Comparison of ENCODE assay signal across 1 cellular context in genomic region chr5:76715734-76716455, GRCh38.
A peak's percentile ranks its signal among the peaks of the same experiment; 100 is the strongest.
TF ChIP-seq lines count a peak whose summit lies in the region.

F2R (plus strand) TSS chr5:76716126; CDS start chr5:76716308, 182 bp downstream.

TF ChIP-seq in K562, 482 proteins besides CTCF, POLR2A, EP300 and RAD21 (continued from another document and continues in another):
- TF ChIP-seq ZNF184 (CRISPR knock-in tag; IDR thresholded peaks at IDR 0.05) (no peak), ZNF224 (CRISPR knock-in tag; IDR thresholded peaks at IDR 0.05) (no peak), HDAC2 (IDR thresholded peaks at IDR 0.05) (no peak), ZNF511 (CRISPR knock-in tag; IDR thresholded peaks at IDR 0.05) (0 out of 2 replicates have a peak, but pooled peaks have one; percentile 55), ZNF444 (CRISPR knock-in tag; IDR thresholded peaks at IDR 0.05) (no peak), ZNF583 (CRISPR knock-in tag; IDR thresholded peaks at IDR 0.05) (no peak), MYBL2 (IDR thresholded peaks at IDR 0.05; ENCODE audit: low read depth) (no peak), MYBL2 (CRISPR knock-in tag; IDR thresholded peaks at IDR 0.05; ENCODE audit: borderline replicate concordance) (no peak), RBM22 (IDR thresholded peaks at IDR 0.05; ENCODE audit: low read depth, low read length, poor library complexity, severe bottlenecking) (no peak), TFAP4 (CRISPR knock-in tag; IDR thresholded peaks at IDR 0.05; ENCODE audit: borderline replicate concordance) (no peak; the same call in 1 of the 2 replicates), NONO (IDR thresholded peaks at IDR 0.05; ENCODE audit: low read depth in 2 of 2, low read length in 1 of 2) (0 out of 4 replicates have a peak, but pooled peaks of 1 of the 2 experiments have one; percentile 31), ZNF785 (CRISPR knock-in tag; IDR thresholded peaks at IDR 0.05) (no peak), ZNF146 (CRISPR knock-in tag; IDR thresholded peaks at IDR 0.05; ENCODE audit: unreplicated experiment) (no peak), ZC3H4 (CRISPR knock-in tag; IDR thresholded peaks at IDR 0.05; ENCODE audit: borderline replicate concordance) (peak; percentile 49; the same call in 1 of the 2 replicates), RBM15 (IDR thresholded peaks at IDR 0.05; ENCODE audit: insufficient read depth, low read length) (no peak), NFE2 (IDR thresholded peaks at IDR 0.05; ENCODE audit: low read depth) (no peak), CREB1 (IDR thresholded peaks at IDR 0.05) (no peak), CREB1 (CRISPR knock-in tag; IDR thresholded peaks at IDR 0.05) (no peak), FOXP4 (CRISPR knock-in tag; IDR thresholded peaks at IDR 0.05; ENCODE audit: borderline replicate concordance) (no peak), GABPB2 (CRISPR knock-in tag; conservative IDR thresholded peaks at IDR 0.05) (no peak), GATAD2B (IDR thresholded peaks at IDR 0.05; ENCODE audit: borderline replicate concordance) (peak; percentile 52; the same call in 1 of the 2 replicates), GTF2F1 (IDR thresholded peaks at IDR 0.05; ENCODE audit: low read depth, low read length) (no peak), ZBTB5 (IDR thresholded peaks at IDR 0.05) (no peak), SUPT5H (IDR thresholded peaks at IDR 0.05) (peak; percentile 74), ETS2 (tag; IDR thresholded peaks at IDR 0.05; ENCODE audit: borderline replicate concordance, poor library complexity, severe bottlenecking) (no peak), CUX1 (CRISPR knock-in tag; IDR thresholded peaks at IDR 0.05) (no peak), ZNF316 (IDR thresholded peaks at IDR 0.05) (no peak), STAT5A (IDR thresholded peaks at IDR 0.05; ENCODE audit: borderline replicate concordance, low read length) (no peak), SETDB1 (IDR thresholded peaks at IDR 0.05; ENCODE audit: low read length) (no peak), ARID2 (IDR thresholded peaks at IDR 0.05) (no peak), ILF3 (IDR thresholded peaks at IDR 0.05; ENCODE audit: borderline replicate concordance) (no peak), PHF8 (IDR thresholded peaks at IDR 0.05; ENCODE audit: borderline replicate concordance, low read length) (peak; percentile 71; the same call in 1 of the 2 replicates), ZBTB7A (IDR thresholded peaks at IDR 0.05; ENCODE audit: borderline replicate concordance, control insufficient read depth, low read depth, low read length) (peak; percentile 98), NCOA4 (IDR thresholded peaks at IDR 0.05; ENCODE audit: partially characterized antibody) (no peak), ZNF23 (CRISPR knock-in tag; IDR thresholded peaks at IDR 0.05) (no peak), ZNF507 (tag; conservative IDR thresholded peaks at IDR 0.05) (no peak), TEAD2 (tag; IDR thresholded peaks at IDR 0.05) (no peak), KAT2B (IDR thresholded peaks at IDR 0.05; ENCODE audit: low read depth, low read length) (no peak)
- TF ChIP-seq, protein P1, sequence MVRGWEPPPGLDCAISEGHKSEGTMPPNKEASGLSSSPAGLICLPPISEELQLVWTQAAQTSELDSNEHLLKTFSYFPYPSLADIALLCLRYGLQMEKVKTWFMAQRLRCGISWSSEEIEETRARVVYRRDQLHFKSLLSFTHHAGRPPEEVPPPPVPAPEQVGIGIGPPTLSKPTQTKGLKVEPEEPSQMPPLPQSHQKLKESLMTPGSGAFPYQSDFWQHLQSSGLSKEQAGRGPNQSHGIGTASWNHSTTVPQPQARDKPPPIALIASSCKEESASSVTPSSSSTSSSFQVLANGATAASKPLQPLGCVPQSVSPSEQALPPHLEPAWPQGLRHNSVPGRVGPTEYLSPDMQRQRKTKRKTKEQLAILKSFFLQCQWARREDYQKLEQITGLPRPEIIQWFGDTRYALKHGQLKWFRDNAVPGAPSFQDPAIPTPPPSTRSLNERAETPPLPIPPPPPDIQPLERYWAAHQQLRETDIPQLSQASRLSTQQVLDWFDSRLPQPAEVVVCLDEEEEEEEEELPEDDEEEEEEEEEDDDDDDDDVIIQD (CRISPR knock-in tag; IDR thresholded peaks at IDR 0.05), result no peak
- TF ChIP-seq, protein P2, sequence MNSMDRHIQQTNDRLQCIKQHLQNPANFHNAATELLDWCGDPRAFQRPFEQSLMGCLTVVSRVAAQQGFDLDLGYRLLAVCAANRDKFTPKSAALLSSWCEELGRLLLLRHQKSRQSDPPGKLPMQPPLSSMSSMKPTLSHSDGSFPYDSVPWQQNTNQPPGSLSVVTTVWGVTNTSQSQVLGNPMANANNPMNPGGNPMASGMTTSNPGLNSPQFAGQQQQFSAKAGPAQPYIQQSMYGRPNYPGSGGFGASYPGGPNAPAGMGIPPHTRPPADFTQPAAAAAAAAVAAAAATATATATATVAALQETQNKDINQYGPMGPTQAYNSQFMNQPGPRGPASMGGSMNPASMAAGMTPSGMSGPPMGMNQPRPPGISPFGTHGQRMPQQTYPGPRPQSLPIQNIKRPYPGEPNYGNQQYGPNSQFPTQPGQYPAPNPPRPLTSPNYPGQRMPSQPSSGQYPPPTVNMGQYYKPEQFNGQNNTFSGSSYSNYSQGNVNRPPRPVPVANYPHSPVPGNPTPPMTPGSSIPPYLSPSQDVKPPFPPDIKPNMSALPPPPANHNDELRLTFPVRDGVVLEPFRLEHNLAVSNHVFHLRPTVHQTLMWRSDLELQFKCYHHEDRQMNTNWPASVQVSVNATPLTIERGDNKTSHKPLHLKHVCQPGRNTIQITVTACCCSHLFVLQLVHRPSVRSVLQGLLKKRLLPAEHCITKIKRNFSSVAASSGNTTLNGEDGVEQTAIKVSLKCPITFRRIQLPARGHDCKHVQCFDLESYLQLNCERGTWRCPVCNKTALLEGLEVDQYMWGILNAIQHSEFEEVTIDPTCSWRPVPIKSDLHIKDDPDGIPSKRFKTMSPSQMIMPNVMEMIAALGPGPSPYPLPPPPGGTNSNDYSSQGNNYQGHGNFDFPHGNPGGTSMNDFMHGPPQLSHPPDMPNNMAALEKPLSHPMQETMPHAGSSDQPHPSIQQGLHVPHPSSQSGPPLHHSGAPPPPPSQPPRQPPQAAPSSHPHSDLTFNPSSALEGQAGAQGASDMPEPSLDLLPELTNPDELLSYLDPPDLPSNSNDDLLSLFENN (IDR thresholded peaks at IDR 0.05; ENCODE audit: low read depth in 2 of 2, low read length in 2 of 2), result no peak
- TF ChIP-seq, protein P3, sequence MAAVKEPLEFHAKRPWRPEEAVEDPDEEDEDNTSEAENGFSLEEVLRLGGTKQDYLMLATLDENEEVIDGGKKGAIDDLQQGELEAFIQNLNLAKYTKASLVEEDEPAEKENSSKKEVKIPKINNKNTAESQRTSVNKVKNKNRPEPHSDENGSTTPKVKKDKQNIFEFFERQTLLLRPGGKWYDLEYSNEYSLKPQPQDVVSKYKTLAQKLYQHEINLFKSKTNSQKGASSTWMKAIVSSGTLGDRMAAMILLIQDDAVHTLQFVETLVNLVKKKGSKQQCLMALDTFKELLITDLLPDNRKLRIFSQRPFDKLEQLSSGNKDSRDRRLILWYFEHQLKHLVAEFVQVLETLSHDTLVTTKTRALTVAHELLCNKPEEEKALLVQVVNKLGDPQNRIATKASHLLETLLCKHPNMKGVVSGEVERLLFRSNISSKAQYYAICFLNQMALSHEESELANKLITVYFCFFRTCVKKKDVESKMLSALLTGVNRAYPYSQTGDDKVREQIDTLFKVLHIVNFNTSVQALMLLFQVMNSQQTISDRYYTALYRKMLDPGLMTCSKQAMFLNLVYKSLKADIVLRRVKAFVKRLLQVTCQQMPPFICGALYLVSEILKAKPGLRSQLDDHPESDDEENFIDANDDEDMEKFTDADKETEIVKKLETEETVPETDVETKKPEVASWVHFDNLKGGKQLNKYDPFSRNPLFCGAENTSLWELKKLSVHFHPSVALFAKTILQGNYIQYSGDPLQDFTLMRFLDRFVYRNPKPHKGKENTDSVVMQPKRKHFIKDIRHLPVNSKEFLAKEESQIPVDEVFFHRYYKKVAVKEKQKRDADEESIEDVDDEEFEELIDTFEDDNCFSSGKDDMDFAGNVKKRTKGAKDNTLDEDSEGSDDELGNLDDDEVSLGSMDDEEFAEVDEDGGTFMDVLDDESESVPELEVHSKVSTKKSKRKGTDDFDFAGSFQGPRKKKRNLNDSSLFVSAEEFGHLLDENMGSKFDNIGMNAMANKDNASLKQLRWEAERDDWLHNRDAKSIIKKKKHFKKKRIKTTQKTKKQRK (IDR thresholded peaks at IDR 0.05; ENCODE audit: borderline replicate concordance, low read depth, low read length), result no peak
- TF ChIP-seq, protein P4, sequence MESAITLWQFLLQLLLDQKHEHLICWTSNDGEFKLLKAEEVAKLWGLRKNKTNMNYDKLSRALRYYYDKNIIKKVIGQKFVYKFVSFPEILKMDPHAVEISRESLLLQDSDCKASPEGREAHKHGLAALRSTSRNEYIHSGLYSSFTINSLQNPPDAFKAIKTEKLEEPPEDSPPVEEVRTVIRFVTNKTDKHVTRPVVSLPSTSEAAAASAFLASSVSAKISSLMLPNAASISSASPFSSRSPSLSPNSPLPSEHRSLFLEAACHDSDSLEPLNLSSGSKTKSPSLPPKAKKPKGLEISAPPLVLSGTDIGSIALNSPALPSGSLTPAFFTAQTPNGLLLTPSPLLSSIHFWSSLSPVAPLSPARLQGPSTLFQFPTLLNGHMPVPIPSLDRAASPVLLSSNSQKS (CRISPR knock-in tag; IDR thresholded peaks at IDR 0.05), result no peak
